ENCODE assay signal across 8 cellular contexts in genomic region chr4:118270492-118270891, GRCh38.
DNase-seq lines count a peak whose midpoint lies in the region; ATAC-seq and TF ChIP-seq lines count a peak whose summit lies in the region.

No MANE protein-coding gene starts in this region.

- no peaks in the 10 kb centered on the region for H3K36me3 ChIP-seq in BE2C
- no peaks in the 10 kb centered on the region for H3K36me3 ChIP-seq in parathyroid adenoma (ENCODE audit: control insufficient read depth, insufficient read depth, low read length)

- H3K9me3 ChIP-seq in BE2C (no peaks in the 10 kb centered on the region), parathyroid adenoma (ENCODE audit: control insufficient read depth, low read length) (no peaks in the 10 kb centered on the region)

- no peak overlapping the region for H3K27ac ChIP-seq in parathyroid adenoma

- H3K9ac ChIP-seq in parathyroid adenoma = no peak overlapping the region

- H3K4me1 ChIP-seq in BE2C (no peaks in the 10 kb centered on the region), parathyroid adenoma (no peaks in the 10 kb centered on the region)

- peak; percentile 45 for ATAC-seq in GM18520 (IDR thresholded peaks at IDR 0.05; ENCODE audit: unreplicated experiment)
- ATAC-seq in HG03565 (IDR thresholded peaks at IDR 0.05; ENCODE audit: unreplicated experiment) = peak; percentile 46

- H3K4me3 ChIP-seq in BE2C (ENCODE audit: low read depth, low read length) = no peak overlapping the region
- H3K4me3 ChIP-seq in parathyroid adenoma (ENCODE audit: low read depth, low read length) = no peak overlapping the region

- H2AFZ ChIP-seq in parathyroid adenoma = no peak overlapping the region

- no peaks in the 10 kb centered on the region for H3K79me2 ChIP-seq in parathyroid adenoma

- peak; percentile 15 for DNase-seq in BE2C
- DNase-seq in RKO (ENCODE audit: low spot score) = peak; percentile 67
- DNase-seq in epidermal melanocyte (ENCODE audit: insufficient read length, low spot score) = peak; percentile 34
- DNase-seq in HPDE6-E6E7 (ENCODE audit: extremely low spot score) = no peak
- DNase-seq in occipital lobe (lab: John Stamatoyannopoulos, UW) = no peak

- H3K27me3 ChIP-seq in BE2C (no peaks in the 10 kb centered on the region; the same call in 1 of the 2 replicates), parathyroid adenoma (ENCODE audit: control insufficient read depth, insufficient read depth, low read length) (no peaks in the 10 kb centered on the region)

- no peak overlapping the region for H3K4me2 ChIP-seq in parathyroid adenoma (ENCODE audit: low read length)

- TF ChIP-seq CTCF in BE2C (IDR thresholded peaks at IDR 0.05; ENCODE audit: low read depth, low read length) (peak; percentile 47), parathyroid adenoma (IDR thresholded peaks at IDR 0.05) (peak; percentile 46)

Comparison
In these comparisons a context has a peak if more than half of its experiments do, and no peak if none do; other contexts are left out.
1. DNase-seq: peak in BE2C (single experiment), RKO (single experiment) and epidermal melanocyte (single experiment); none in HPDE6-E6E7 (single experiment) and occipital lobe (single experiment).